In the genomic region with DNA sequence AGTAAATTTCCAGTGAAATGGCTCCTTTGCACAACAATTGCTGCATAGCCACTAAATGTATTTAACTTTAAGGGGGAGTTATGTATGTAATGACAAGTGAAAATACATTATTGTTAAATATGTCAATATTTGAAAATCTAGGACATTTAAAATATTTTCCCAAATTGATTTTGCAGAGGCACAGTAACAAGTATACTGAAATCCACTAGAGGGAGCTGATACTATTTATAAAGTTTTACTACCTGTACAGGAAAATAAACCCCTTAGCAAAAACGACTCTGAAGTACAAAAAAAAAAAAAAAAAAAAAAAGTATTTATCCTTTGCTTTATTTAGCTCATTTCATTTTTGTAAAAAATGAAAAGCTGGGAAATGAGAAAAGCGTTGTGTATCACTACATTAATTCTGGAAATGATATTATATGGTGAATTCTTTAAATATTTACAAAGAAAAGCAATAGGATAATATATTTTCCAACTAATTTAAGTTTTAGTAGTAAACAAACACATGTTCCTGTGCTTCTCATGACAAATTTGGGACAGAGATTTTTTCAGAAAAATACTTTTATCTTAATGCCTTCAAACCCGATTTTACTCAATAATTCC, we compare ENCODE assay signal across 2 cellular contexts.
TF ChIP-seq lines count a peak whose summit lies in the region.

No MANE protein-coding gene starts in this region.

TF ChIP-seq in SK-N-SH, 30 proteins besides CTCF, POLR2A, EP300 and RAD21 (continued from another document):
- TF ChIP-seq SMC3 (IDR thresholded peaks at IDR 0.05; ENCODE audit: low read depth, low read length) (no peak), RFX5 (IDR thresholded peaks at IDR 0.05; ENCODE audit: low read length) (no peak), FOXJ3 (CRISPR knock-in tag; IDR thresholded peaks at IDR 0.05) (no peak), ELF1 (IDR thresholded peaks at IDR 0.05) (no peak), FOXM1 (IDR thresholded peaks at IDR 0.05; ENCODE audit: low read depth) (no peak), TEAD4 (IDR thresholded peaks at IDR 0.05; ENCODE audit: borderline replicate concordance, insufficient read depth) (no peak), RXRA (IDR thresholded peaks at IDR 0.05; ENCODE audit: borderline replicate concordance, low read depth) (no peak), GATA2 (CRISPR knock-in tag; IDR thresholded peaks at IDR 0.05) (no peak), POLR2AphosphoS5 (IDR thresholded peaks at IDR 0.05; ENCODE audit: low read depth, low read length) (no peak), EZH2phosphoT487 (IDR thresholded peaks at IDR 0.05; ENCODE audit: borderline replicate concordance, low read depth) (no peak), NRF1 (IDR thresholded peaks at IDR 0.05; ENCODE audit: low read depth, low read length) (no peak), CHD2 (IDR thresholded peaks at IDR 0.05; ENCODE audit: low read length, partially characterized antibody) (no peak), MEF2A (IDR thresholded peaks at IDR 0.05; ENCODE audit: borderline replicate concordance, low read depth) (no peak)
- TF ChIP-seq, protein P1, sequence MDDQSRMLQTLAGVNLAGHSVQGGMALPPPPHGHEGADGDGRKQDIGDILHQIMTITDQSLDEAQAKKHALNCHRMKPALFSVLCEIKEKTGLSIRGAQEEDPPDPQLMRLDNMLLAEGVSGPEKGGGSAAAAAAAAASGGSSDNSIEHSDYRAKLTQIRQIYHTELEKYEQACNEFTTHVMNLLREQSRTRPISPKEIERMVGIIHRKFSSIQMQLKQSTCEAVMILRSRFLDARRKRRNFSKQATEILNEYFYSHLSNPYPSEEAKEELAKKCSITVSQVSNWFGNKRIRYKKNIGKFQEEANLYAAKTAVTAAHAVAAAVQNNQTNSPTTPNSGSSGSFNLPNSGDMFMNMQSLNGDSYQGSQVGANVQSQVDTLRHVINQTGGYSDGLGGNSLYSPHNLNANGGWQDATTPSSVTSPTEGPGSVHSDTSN (IDR thresholded peaks at IDR 0.05) = no peak
- TF ChIP-seq, protein P2, sequence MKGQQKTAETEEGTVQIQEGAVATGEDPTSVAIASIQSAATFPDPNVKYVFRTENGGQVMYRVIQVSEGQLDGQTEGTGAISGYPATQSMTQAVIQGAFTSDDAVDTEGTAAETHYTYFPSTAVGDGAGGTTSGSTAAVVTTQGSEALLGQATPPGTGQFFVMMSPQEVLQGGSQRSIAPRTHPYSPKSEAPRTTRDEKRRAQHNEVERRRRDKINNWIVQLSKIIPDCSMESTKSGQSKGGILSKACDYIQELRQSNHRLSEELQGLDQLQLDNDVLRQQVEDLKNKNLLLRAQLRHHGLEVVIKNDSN (IDR thresholded peaks at IDR 0.05; ENCODE audit: borderline replicate concordance, low read depth) = no peak
- TF ChIP-seq, protein P3, sequence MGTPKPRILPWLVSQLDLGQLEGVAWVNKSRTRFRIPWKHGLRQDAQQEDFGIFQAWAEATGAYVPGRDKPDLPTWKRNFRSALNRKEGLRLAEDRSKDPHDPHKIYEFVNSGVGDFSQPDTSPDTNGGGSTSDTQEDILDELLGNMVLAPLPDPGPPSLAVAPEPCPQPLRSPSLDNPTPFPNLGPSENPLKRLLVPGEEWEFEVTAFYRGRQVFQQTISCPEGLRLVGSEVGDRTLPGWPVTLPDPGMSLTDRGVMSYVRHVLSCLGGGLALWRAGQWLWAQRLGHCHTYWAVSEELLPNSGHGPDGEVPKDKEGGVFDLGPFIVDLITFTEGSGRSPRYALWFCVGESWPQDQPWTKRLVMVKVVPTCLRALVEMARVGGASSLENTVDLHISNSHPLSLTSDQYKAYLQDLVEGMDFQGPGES (IDR thresholded peaks at IDR 0.05; ENCODE audit: low read depth, low read length) = no peak

TF ChIP-seq in SK-N-SH treated with all-trans-retinoic acid at 6 μM for 48 hours, 23 proteins besides CTCF, POLR2A, EP300 and RAD21 (continued from another document):
- TF ChIP-seq, protein P4, sequence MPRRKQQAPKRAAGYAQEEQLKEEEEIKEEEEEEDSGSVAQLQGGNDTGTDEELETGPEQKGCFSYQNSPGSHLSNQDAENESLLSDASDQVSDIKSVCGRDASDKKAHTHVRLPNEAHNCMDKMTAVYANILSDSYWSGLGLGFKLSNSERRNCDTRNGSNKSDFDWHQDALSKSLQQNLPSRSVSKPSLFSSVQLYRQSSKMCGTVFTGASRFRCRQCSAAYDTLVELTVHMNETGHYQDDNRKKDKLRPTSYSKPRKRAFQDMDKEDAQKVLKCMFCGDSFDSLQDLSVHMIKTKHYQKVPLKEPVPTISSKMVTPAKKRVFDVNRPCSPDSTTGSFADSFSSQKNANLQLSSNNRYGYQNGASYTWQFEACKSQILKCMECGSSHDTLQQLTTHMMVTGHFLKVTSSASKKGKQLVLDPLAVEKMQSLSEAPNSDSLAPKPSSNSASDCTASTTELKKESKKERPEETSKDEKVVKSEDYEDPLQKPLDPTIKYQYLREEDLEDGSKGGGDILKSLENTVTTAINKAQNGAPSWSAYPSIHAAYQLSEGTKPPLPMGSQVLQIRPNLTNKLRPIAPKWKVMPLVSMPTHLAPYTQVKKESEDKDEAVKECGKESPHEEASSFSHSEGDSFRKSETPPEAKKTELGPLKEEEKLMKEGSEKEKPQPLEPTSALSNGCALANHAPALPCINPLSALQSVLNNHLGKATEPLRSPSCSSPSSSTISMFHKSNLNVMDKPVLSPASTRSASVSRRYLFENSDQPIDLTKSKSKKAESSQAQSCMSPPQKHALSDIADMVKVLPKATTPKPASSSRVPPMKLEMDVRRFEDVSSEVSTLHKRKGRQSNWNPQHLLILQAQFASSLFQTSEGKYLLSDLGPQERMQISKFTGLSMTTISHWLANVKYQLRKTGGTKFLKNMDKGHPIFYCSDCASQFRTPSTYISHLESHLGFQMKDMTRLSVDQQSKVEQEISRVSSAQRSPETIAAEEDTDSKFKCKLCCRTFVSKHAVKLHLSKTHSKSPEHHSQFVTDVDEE (CRISPR knock-in tag; IDR thresholded peaks at IDR 0.05) = no peak
- TF ChIP-seq ESRRG (CRISPR knock-in tag; IDR thresholded peaks at IDR 0.05) (no peak), ISL1 (CRISPR knock-in tag; IDR thresholded peaks at IDR 0.05) (no peak), ZNF8 (CRISPR knock-in tag; IDR thresholded peaks at IDR 0.05) (no peak), OSR1 (CRISPR knock-in tag; IDR thresholded peaks at IDR 0.05) (no peak), TOX (CRISPR knock-in tag; IDR thresholded peaks at IDR 0.05; ENCODE audit: borderline replicate concordance) (no peak), RARB (CRISPR knock-in tag; IDR thresholded peaks at IDR 0.05) (no peak), ZNF565 (CRISPR knock-in tag; conservative IDR thresholded peaks at IDR 0.05; ENCODE audit: low read depth) (no peak), PPARA (CRISPR knock-in tag; IDR thresholded peaks at IDR 0.05; ENCODE audit: borderline replicate concordance) (no peak), ZFP3 (CRISPR knock-in tag; IDR thresholded peaks at IDR 0.05) (no peak), POU6F1 (CRISPR knock-in tag; IDR thresholded peaks at IDR 0.05; ENCODE audit: borderline replicate concordance, low read depth) (no peak), ZFP30 (CRISPR knock-in tag; IDR thresholded peaks at IDR 0.05) (no peak)
